In the genomic region with DNA sequence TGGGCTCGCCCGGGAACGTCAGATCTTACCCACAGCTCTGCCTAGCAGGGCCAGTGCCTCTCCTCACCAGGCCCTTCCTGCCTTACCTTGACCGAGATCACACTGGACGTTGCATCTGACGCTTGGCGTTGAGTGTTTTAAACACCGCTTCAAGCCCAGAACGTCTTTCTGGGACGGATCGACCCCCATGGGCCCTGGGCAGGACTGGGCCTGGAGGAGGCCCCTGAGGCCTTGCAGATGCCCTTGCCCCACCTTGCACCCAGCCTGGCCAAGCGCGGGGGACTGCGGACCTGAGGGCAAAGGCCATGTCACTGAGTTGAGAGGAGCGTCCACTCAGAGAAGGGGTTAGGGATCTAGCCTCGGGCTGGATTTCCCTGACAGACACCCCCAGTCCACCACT, we compare ENCODE assay signal across 39 cellular contexts.
"Had no signal": no experiment of that assay in that cellular context is flagged by ENCODE, and none has a peak within 500 bp of the region (broad histone marks: within the 10 kb centered on the region; RNA-seq: fewer than 3 reads in every experiment).

No MANE protein-coding gene starts in this region.

- DNase-seq: activated B cell treated with CpG ODN at 0.5 μM for 24 hours; activated CD4-positive, alpha-beta memory T cell treated with anti-CD3 and anti-CD28 coated beads for 36 hours; activated CD4-positive, alpha-beta T cell treated with anti-CD3 and anti-CD28 coated beads for 48 hours; activated CD4-positive, alpha-beta T cell treated with anti-CD3 and anti-CD28 coated beads, Interleukin-2, amount 50 U/mL, for 1 hour; activated CD8-positive, alpha-beta memory T cell treated with anti-CD3 and anti-CD28 coated beads, Interleukin-2, amount 10 ng/mL, durations not matched to agents 7 days and 5 days; activated CD8-positive, alpha-beta memory T cell treated with anti-CD3 and anti-CD28 coated beads, Interleukin-2, amount 50 U/mL, for 4 hours; activated CD8-positive, alpha-beta T cell treated with anti-CD3 and anti-CD28 coated beads, Interleukin-2, amount 10 ng/mL, durations not matched to agents 7 days and 5 days; activated effector memory CD4-positive, alpha-beta T cell treated with anti-CD3 and anti-CD28 coated beads, Interleukin-2, amount 50 U/mL, for 16 hours; activated naive CD4-positive, alpha-beta T cell treated with anti-CD3 and anti-CD28 coated beads for 36 hours; activated naive CD8-positive, alpha-beta T cell treated with anti-CD3 and anti-CD28 coated beads for 36 hours; activated naive CD8-positive, alpha-beta T cell treated with anti-CD3 and anti-CD28 coated beads, Interleukin-2, amount 50 U/mL, for 24 hours; activated T-cell treated with anti-CD3 and anti-CD28 coated beads, Interleukin-2, amount 50 U/mL, for 1 hour; activated T-cell treated with anti-CD3 and anti-CD28 coated beads, Interleukin-2, amount 50 U/mL, for 48 hours; adrenal gland; amygdala; aorta; brain microvascular endothelial cell; cortex of kidney; dermis blood vessel endothelial cell; effector CD4-positive, alpha-beta T cell; effector memory CD8-positive, alpha-beta T cell; erythroblast; foreskin keratinocyte; gastrocnemius medialis; glutamatergic neuron; heart left ventricle; T-helper 1 cell; T-helper 17 cell; T1000; WERI-Rb-1 had no signal

- FAIRE-seq: bronchial epithelial cell, colon had no signal

- ATAC-seq: activated CD4-positive, CD25-positive, alpha-beta regulatory T cell treated with anti-CD3 and anti-CD28 coated beads, Interleukin-2, amount 50 U/mL, for 24 hours; activated CD8-positive, alpha-beta memory T cell treated with anti-CD3 and anti-CD28 coated beads, Interleukin-2, amount 10 ng/mL, durations not matched to agents 7 days and 5 days; activated CD8-positive, alpha-beta T cell treated with anti-CD3 and anti-CD28 coated beads, Interleukin-2, amount 10 ng/mL, durations not matched to agents 7 days and 5 days; activated naive CD8-positive, alpha-beta T cell treated with anti-CD3 and anti-CD28 coated beads, Interleukin-2, amount 50 U/mL, for 24 hours; effector memory CD8-positive, alpha-beta T cell; foreskin keratinocyte; gastrocnemius medialis; heart left ventricle; T-helper 17 cell had no signal

- H3K27ac ChIP-seq: adrenal gland, brain microvascular endothelial cell, esophagus muscularis mucosa, foreskin keratinocyte, gastrocnemius medialis, heart left ventricle, WERI-Rb-1 had no signal

- H3K9me3 ChIP-seq: adrenal gland, esophagus muscularis mucosa, gastrocnemius medialis, heart left ventricle had no signal

- H3K9me3 Mint-ChIP-seq: activated B cell treated with CpG ODN at 0.5 μM for 24 hours; activated CD4-positive, alpha-beta memory T cell treated with anti-CD3 and anti-CD28 coated beads for 36 hours; activated naive CD4-positive, alpha-beta T cell treated with anti-CD3 and anti-CD28 coated beads for 36 hours; activated naive CD4-positive, alpha-beta T cell treated with anti-CD3 and anti-CD28 coated beads, Interleukin-2, amount 50 U/mL, for 24 hours; activated naive CD8-positive, alpha-beta T cell treated with anti-CD3 and anti-CD28 coated beads for 36 hours; activated naive CD8-positive, alpha-beta T cell treated with anti-CD3 and anti-CD28 coated beads, Interleukin-2, amount 50 U/mL, for 24 hours; activated T-helper 1 cell treated with anti-CD3 and anti-CD28 coated beads, Interleukin-12 subunit alpha, Interleukin-12 subunit beta, Interleukin-2, Interleukin-4 antibody, amounts not matched to agents 30 ng/mL and 10 ng/mL and 1 ng/mL, durations not matched to agents 14 hours and 24 hours and 36 hours; activated T-helper 2 cell treated with anti-CD3 and anti-CD28 coated beads, Interferon-gamma antibody, Interleukin-2, Interleukin-4, amounts not matched to agents 10 μg/mL and 5 μg/mL and 100 μg/mL, durations not matched to agents 14 hours and 24 hours and 36 hours; central memory CD8-positive, alpha-beta T cell; effector memory CD8-positive, alpha-beta T cell; T-helper 2 cell treated with Interferon-gamma antibody and Interleukin-4, amounts not matched to agents 5 μg/mL and 100 μg/mL, for 36 hours had no signal

- H3K4me3 ChIP-seq: adrenal gland, esophagus muscularis mucosa, gastrocnemius medialis, heart left ventricle had no signal

- H3K27ac Mint-ChIP-seq: activated B cell treated with CpG ODN at 0.5 μM for 24 hours; activated CD4-positive, alpha-beta memory T cell treated with anti-CD3 and anti-CD28 coated beads for 36 hours; activated CD8-positive, alpha-beta memory T cell treated with anti-CD3 and anti-CD28 coated beads, Interleukin-2, amount 10 ng/mL, durations not matched to agents 7 days and 5 days; activated CD8-positive, alpha-beta T cell treated with anti-CD3 and anti-CD28 coated beads, Interleukin-2, amount 10 ng/mL, durations not matched to agents 7 days and 5 days; activated naive CD4-positive, alpha-beta T cell treated with anti-CD3 and anti-CD28 coated beads for 36 hours; activated naive CD4-positive, alpha-beta T cell treated with anti-CD3 and anti-CD28 coated beads, Interleukin-2, amount 50 U/mL, for 24 hours; activated naive CD8-positive, alpha-beta T cell treated with anti-CD3 and anti-CD28 coated beads for 36 hours; activated naive CD8-positive, alpha-beta T cell treated with anti-CD3 and anti-CD28 coated beads, Interleukin-2, amount 50 U/mL, for 24 hours; activated T-helper 1 cell treated with anti-CD3 and anti-CD28 coated beads, Interleukin-12 subunit alpha, Interleukin-12 subunit beta, Interleukin-2, Interleukin-4 antibody, amounts not matched to agents 30 ng/mL and 10 ng/mL and 1 ng/mL, durations not matched to agents 14 hours and 24 hours and 36 hours; activated T-helper 2 cell treated with anti-CD3 and anti-CD28 coated beads, Interferon-gamma antibody, Interleukin-2, Interleukin-4, amounts not matched to agents 10 μg/mL and 5 μg/mL and 100 μg/mL, durations not matched to agents 14 hours and 24 hours and 36 hours; effector memory CD8-positive, alpha-beta T cell; T-helper 17 cell; T-helper 2 cell treated with Interferon-gamma antibody and Interleukin-4, amounts not matched to agents 5 μg/mL and 100 μg/mL, for 36 hours had no signal

- H3K4me3 Mint-ChIP-seq: activated B cell treated with CpG ODN at 0.5 μM for 24 hours; activated CD4-positive, alpha-beta memory T cell treated with anti-CD3 and anti-CD28 coated beads for 36 hours; activated CD8-positive, alpha-beta memory T cell treated with anti-CD3 and anti-CD28 coated beads, Interleukin-2, amount 10 ng/mL, durations not matched to agents 7 days and 5 days; activated CD8-positive, alpha-beta T cell treated with anti-CD3 and anti-CD28 coated beads, Interleukin-2, amount 10 ng/mL, durations not matched to agents 7 days and 5 days; activated naive CD4-positive, alpha-beta T cell treated with anti-CD3 and anti-CD28 coated beads for 36 hours; activated naive CD4-positive, alpha-beta T cell treated with anti-CD3 and anti-CD28 coated beads, Interleukin-2, amount 50 U/mL, for 24 hours; activated naive CD8-positive, alpha-beta T cell treated with anti-CD3 and anti-CD28 coated beads for 36 hours; activated naive CD8-positive, alpha-beta T cell treated with anti-CD3 and anti-CD28 coated beads, Interleukin-2, amount 50 U/mL, for 24 hours; activated T-helper 1 cell treated with anti-CD3 and anti-CD28 coated beads, Interleukin-12 subunit alpha, Interleukin-12 subunit beta, Interleukin-2, Interleukin-4 antibody, amounts not matched to agents 30 ng/mL and 10 ng/mL and 1 ng/mL, durations not matched to agents 14 hours and 24 hours and 36 hours; central memory CD8-positive, alpha-beta T cell; effector memory CD8-positive, alpha-beta T cell; T-helper 17 cell; T-helper 2 cell treated with Interferon-gamma antibody and Interleukin-4, amounts not matched to agents 5 μg/mL and 100 μg/mL, for 36 hours had no signal

- H3K36me3 ChIP-seq: gastrocnemius medialis had no signal

- H3K4me1 ChIP-seq: adrenal gland, foreskin keratinocyte, gastrocnemius medialis had no signal

- H3K36me3 Mint-ChIP-seq: activated CD4-positive, alpha-beta memory T cell treated with anti-CD3 and anti-CD28 coated beads for 36 hours; activated CD8-positive, alpha-beta memory T cell treated with anti-CD3 and anti-CD28 coated beads, Interleukin-2, amount 10 ng/mL, durations not matched to agents 7 days and 5 days; activated naive CD4-positive, alpha-beta T cell treated with anti-CD3 and anti-CD28 coated beads, Interleukin-2, amount 50 U/mL, for 24 hours; activated naive CD8-positive, alpha-beta T cell treated with anti-CD3 and anti-CD28 coated beads for 36 hours had no signal

- H3K27me3 ChIP-seq: adrenal gland, brain microvascular endothelial cell, esophagus muscularis mucosa, foreskin keratinocyte, gastrocnemius medialis, heart left ventricle had no signal

- H3K27me3 Mint-ChIP-seq: activated B cell treated with CpG ODN at 0.5 μM for 24 hours; activated CD4-positive, alpha-beta memory T cell treated with anti-CD3 and anti-CD28 coated beads for 36 hours; activated CD8-positive, alpha-beta memory T cell treated with anti-CD3 and anti-CD28 coated beads, Interleukin-2, amount 10 ng/mL, durations not matched to agents 7 days and 5 days; activated naive CD4-positive, alpha-beta T cell treated with anti-CD3 and anti-CD28 coated beads, Interleukin-2, amount 50 U/mL, for 24 hours; activated naive CD8-positive, alpha-beta T cell treated with anti-CD3 and anti-CD28 coated beads for 36 hours; activated naive CD8-positive, alpha-beta T cell treated with anti-CD3 and anti-CD28 coated beads, Interleukin-2, amount 50 U/mL, for 24 hours; effector memory CD8-positive, alpha-beta T cell had no signal

- H3K4me1 Mint-ChIP-seq: activated B cell treated with CpG ODN at 0.5 μM for 24 hours; activated CD8-positive, alpha-beta memory T cell treated with anti-CD3 and anti-CD28 coated beads, Interleukin-2, amount 10 ng/mL, durations not matched to agents 7 days and 5 days; activated naive CD4-positive, alpha-beta T cell treated with anti-CD3 and anti-CD28 coated beads, Interleukin-2, amount 50 U/mL, for 24 hours; activated naive CD8-positive, alpha-beta T cell treated with anti-CD3 and anti-CD28 coated beads for 36 hours; activated naive CD8-positive, alpha-beta T cell treated with anti-CD3 and anti-CD28 coated beads, Interleukin-2, amount 50 U/mL, for 24 hours; central memory CD8-positive, alpha-beta T cell; T-helper 17 cell had no signal
